ENCODE assay signal across 8 cellular contexts in the genomic region with DNA sequence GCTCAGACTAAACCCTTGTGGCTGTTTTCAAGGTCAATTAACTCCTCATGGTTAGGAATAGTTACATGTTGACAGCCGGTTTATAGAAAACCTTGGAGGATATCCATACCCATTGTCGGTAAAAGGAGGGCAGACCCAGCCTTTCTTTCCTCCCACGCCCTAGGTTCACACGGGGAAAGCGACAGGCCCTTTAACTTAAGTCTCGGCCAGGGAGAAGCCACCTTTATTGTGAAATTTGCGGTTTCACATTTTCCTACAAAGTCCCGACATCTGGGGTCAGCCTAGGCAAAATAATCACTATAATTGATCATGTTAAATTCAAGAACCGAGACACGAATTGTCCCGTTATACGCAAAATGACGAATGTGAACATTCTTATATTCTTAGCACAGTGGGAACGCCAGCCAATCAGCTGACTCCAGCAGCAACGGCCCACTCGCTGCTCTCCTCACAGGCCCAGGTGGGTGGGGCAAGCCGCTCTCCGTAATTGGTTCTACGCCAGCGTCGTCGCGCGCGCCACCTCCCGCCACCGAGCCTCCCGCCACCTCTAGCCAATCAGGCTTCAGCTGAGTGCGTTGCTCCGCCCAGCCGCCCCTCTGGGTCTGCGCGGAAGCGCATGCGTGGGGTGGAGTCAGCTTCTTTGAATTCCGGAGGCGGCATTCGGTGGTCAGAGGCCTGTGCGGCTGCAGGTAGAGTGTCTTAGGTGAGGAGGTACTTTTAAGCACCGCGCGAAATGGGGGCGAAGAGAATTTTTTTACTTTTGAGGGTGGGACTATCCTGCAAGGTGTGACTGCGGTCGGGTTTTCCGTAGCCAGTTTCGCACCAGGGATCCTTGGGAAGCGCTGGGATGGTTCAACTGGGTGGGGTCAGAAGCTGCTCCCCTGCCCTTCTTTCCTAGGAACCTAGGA. TPM values are rescaled to one million over a fixed set of nuclear protein-coding genes. Genes with fewer than 3 reads are reported as not detected.
DNase-seq lines count a peak whose midpoint lies in the region; ATAC-seq and TF ChIP-seq lines count a peak whose summit lies in the region.

Gene CENPI, plus strand, starts transcription at position 659 of the 908 bp plus-strand sequence. CDS start 2,867 bp downstream, outside the sequence.

- intact Hi-C loops in lower lobe of right lung (cut with DNase I) = no loop called here

- no peaks in the 10 kb centered on the region for H3K9me3 ChIP-seq in lower lobe of right lung

- TF ChIP-seq CTCF in lower lobe of right lung (IDR thresholded peaks at IDR 0.05) = no peak

- DNase-seq in COLO829 (ENCODE audit: low spot score) (peak; percentile 88), HT-29 (ENCODE audit: low spot score) (peak; percentile 92), lower lobe of right lung (peak; percentile 94)
- peak; percentile 90 for DNase-seq in NK-92 treated with Interleukin-12 subunit alpha and Interleukin-12 subunit beta, amount 100 ng/mL, for 24 hours (lab: John Stamatoyannopoulos, UW)
- DNase-seq in activated CD8-positive, alpha-beta memory T cell treated with anti-CD3 and anti-CD28 coated beads for 24 hours = peak; percentile 91
- DNase-seq in effector CD8-positive, alpha-beta T cell (lab: John Stamatoyannopoulos, UW) = peak; percentile 90
- DNase-seq in stimulated activated CD4-positive, alpha-beta T cell treated with anti-CD3 and anti-CD28 coated beads, TNF-alpha, amount 100 ng/mL, for 1 hour (ENCODE audit: low read depth in 3 of 3, low spot score in 1 of 3) = peak; percentile 76 to 86 (median 84)

- no peaks in the 10 kb centered on the region for H3K4me1 ChIP-seq in lower lobe of right lung

- peak within 1 kb of the TSS; percentile 82 for H3K27ac ChIP-seq in lower lobe of right lung

- H3K36me3 ChIP-seq in lower lobe of right lung = no peaks in the 10 kb centered on the region

- peak; percentile 97 for ATAC-seq in GM21360 (IDR thresholded peaks at IDR 0.05; ENCODE audit: unreplicated experiment)
- ATAC-seq in lower lobe of right lung = peak; percentile 100

- no peaks in the 10 kb centered on the region for H3K27me3 ChIP-seq in lower lobe of right lung (ENCODE audit: low read depth)

- peak within 1 kb of the TSS; percentile 50 for H3K4me3 ChIP-seq in lower lobe of right lung

RNA-seq across cellular contexts. Expression of gene CENPI, which starts in this region (rescaled TPM):
- total RNA-seq in HT-29 (2014; rRNA removed; shearing (Covaris generic)) = 11.5 and 13.2 TPM in 2 replicates
- 1.4 TPM for total RNA-seq in lower lobe of right lung

Comparison
In these comparisons a context has a peak if more than half of its experiments do, and no peak if none do; other contexts are left out.
1. Peak in every context shown above with its lines: DNase-seq, ATAC-seq, H3K4me3 ChIP-seq and H3K27ac ChIP-seq.